Comparison of ENCODE assay signal across 1 cellular context in genomic region chr17:3665834-3666233, GRCh38.
TF ChIP-seq lines count a peak whose summit lies in the region.

No MANE protein-coding gene starts in this region.

TF ChIP-seq in GM12878, 131 proteins besides CTCF, POLR2A, EP300 and RAD21:
- TF ChIP-seq IRF3 (IDR thresholded peaks at IDR 0.05) (no peak), SIN3A (IDR thresholded peaks at IDR 0.05; ENCODE audit: low read depth, low read length) (no peak), CBX5 (IDR thresholded peaks at IDR 0.05; ENCODE audit: low read depth) (no peak), SUPT20H (IDR thresholded peaks at IDR 0.05; ENCODE audit: borderline replicate concordance, control insufficient read depth, low read depth, low read length) (no peak), PRDM15 (CRISPR knock-in tag; IDR thresholded peaks at IDR 0.05) (no peak), HSF1 (IDR thresholded peaks at IDR 0.05; ENCODE audit: low read depth, low read length) (no peak), ATF7 (IDR thresholded peaks at IDR 0.05; ENCODE audit: low read depth) (no peak), E2F4 (IDR thresholded peaks at IDR 0.05; ENCODE audit: low read depth, low read length) (no peak)
TF ChIP-seq in GM12878: peak in this region for 0.
